Comparison of ENCODE assay signal across 13 cellular contexts in the genomic region with DNA sequence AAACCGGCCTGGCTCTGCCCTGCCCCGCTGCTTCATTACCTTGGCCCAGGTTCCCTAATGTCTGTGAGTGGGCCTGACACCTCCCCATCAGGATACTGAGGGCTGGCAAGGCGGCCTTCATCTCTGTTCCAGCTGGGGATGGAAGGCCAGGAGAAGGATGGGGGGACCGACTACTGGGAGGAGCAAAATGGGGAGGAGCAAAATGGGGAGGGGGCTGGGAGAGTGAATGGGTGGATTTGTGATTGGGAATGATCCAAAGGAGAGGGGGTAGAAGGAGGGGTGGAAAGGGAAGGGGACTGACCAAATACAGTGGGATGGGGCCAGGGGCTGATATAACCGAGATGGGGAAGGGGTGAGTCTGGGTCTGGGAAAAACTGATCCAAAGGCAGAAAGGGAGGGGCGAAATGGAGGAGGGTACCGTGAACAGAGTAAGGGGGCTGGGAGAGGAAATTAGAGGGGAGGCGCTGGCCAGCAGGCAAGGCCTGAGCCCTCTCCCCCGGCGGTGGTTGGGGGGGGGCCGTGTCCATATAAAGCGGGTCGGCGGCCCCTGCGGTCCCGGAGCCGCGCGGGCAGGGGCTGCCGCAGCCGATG. TPM values are rescaled to one million over a fixed set of nuclear protein-coding genes. Genes with fewer than 3 reads are reported as not detected.
A peak's percentile ranks its signal among the peaks of the same experiment; 100 is the strongest.
DNase-seq lines count a peak whose midpoint lies in the region; ATAC-seq and TF ChIP-seq lines count a peak whose summit lies in the region.
"Had no signal": no experiment of that assay in that cellular context is flagged by ENCODE, and none has a peak within 500 bp of the region (broad histone marks: within the 10 kb centered on the region; RNA-seq: fewer than 3 reads in every experiment).

A gene (plus strand): TSS at position 558 of the 591 bp plus-strand sequence. CDS start 31 bp downstream, at position 589.

- peaks cover 83% of the 10 kb centered on the region for H3K27me3 ChIP-seq in HUES48 (ENCODE audit: control insufficient read depth, insufficient read depth, low read length)
- H3K27me3 ChIP-seq in effector memory CD4-positive, alpha-beta T cell (replicated peaks; ENCODE audit: control insufficient read depth, insufficient read depth, low read length, poor library complexity, severe bottlenecking): peaks cover 5% of the 10 kb centered on the region
- H3K27me3 ChIP-seq: SJCRH30 had no signal

- H3K9me3 ChIP-seq in HUES48 (ENCODE audit: control insufficient read depth, insufficient read depth, low read length): no peaks in the 10 kb centered on the region
- H3K9me3 ChIP-seq in effector memory CD4-positive, alpha-beta T cell (ENCODE audit: control insufficient read depth, low read length): no peaks in the 10 kb centered on the region
- H3K9me3 ChIP-seq: SJCRH30 had no signal

- no peak within 1 kb of the TSS for H3K9ac ChIP-seq in HUES48 (ENCODE audit: low read depth, low read length)

- peak within 1 kb of the TSS; percentile 65 for H3K4me3 Mint-ChIP-seq in natural killer cell

- peaks cover 38 to 40% of the 10 kb centered on the region in 2 donors for H3K27me3 Mint-ChIP-seq in natural killer cell (ENCODE audit: low read depth in 2 of 2)

- H3K4me1 Mint-ChIP-seq in natural killer cell: peaks cover 0 to 11% of the 10 kb centered on the region in 2 donors

- DNase-seq in AG10803 (ENCODE audit: low read depth) (no peak), natural killer cell (no peak), T-helper 9 cell (no peak), SK-N-DZ (ENCODE audit: low spot score) (no peak), Ammon's horn (ENCODE audit: low spot score) (no peak)
- DNase-seq in effector memory CD4-positive, alpha-beta T cell: no peak
- DNase-seq: NCI-H1694; SJCRH30; stimulated activated CD4-positive, alpha-beta T cell treated with anti-CD3 and anti-CD28 coated beads, Interleukin-4, amount 100 ng/mL, for 24 hours had no signal

- no peaks in the 10 kb centered on the region for H3K4me1 ChIP-seq in HUES48 (ENCODE audit: control insufficient read depth, insufficient read depth, low read length)
- no peaks in the 10 kb centered on the region for H3K4me1 ChIP-seq in effector memory CD4-positive, alpha-beta T cell (ENCODE audit: control insufficient read depth, insufficient read depth, low read length, poor library complexity, severe bottlenecking)
- H3K4me1 ChIP-seq: SJCRH30 had no signal

- no peaks in the 10 kb centered on the region for H3K36me3 Mint-ChIP-seq in natural killer cell

- H3K27ac Mint-ChIP-seq in natural killer cell: no peak within 1 kb of the TSS

- no peak for ATAC-seq in natural killer cell
- ATAC-seq in GM18519 (IDR thresholded peaks at IDR 0.05; ENCODE audit: low FRiP score, unreplicated experiment): no peak

- intact Hi-C loops in natural killer cell (cut with micrococcal nuclease): no loop called here

- H3K4me3 ChIP-seq in AG10803 (ENCODE audit: low read length) (peak within 1 kb of the TSS; percentile 39), HUES48 (ENCODE audit: low read depth, low read length) (peak within 1 kb of the TSS; percentile 59)
- peak within 1 kb of the TSS; percentile 32 for H3K4me3 ChIP-seq in effector memory CD4-positive, alpha-beta T cell (ENCODE audit: insufficient read depth, low read depth, low read length, poor library complexity, severe bottlenecking)
- H3K4me3 ChIP-seq: SJCRH30 had no signal

- TF ChIP-seq CTCF in AG10803 (conservative IDR thresholded peaks at IDR 0.05; ENCODE audit: low read length) (no peak), natural killer cell (IDR thresholded peaks at IDR 0.05) (no peak)

- no peak within 1 kb of the TSS for H3K27ac ChIP-seq in HUES48 (ENCODE audit: low read depth, low read length)
- no peak within 1 kb of the TSS for H3K27ac ChIP-seq in effector memory CD4-positive, alpha-beta T cell (ENCODE audit: insufficient read depth, low read length, poor library complexity, severe bottlenecking)
- H3K27ac ChIP-seq: SJCRH30 had no signal

- H3K9me3 Mint-ChIP-seq in natural killer cell: no peaks in the 10 kb centered on the region

- no peaks in the 10 kb centered on the region for H3K36me3 ChIP-seq in HUES48 (ENCODE audit: control insufficient read depth, insufficient read depth, low read length)
- H3K36me3 ChIP-seq in effector memory CD4-positive, alpha-beta T cell (ENCODE audit: control insufficient read depth, insufficient read depth, low read length): no peaks in the 10 kb centered on the region
- H3K36me3 ChIP-seq: SJCRH30 had no signal

RNA-seq across cellular contexts. Expression of the gene that starts here (rescaled TPM):
- not detected for total RNA-seq in natural killer cell
- not detected in 2 replicates for polyA plus RNA-seq in SK-N-DZ (2014; cell fraction: cytosol; rRNA removed)
- polyA plus RNA-seq in SK-N-DZ (2014; cell fraction: nucleus; rRNA removed): not detected in 2 replicates
- total RNA-seq: mucosa of gallbladder, SJCRH30 had no signal
- polyA plus RNA-seq: esophagus had no signal
